Comparison of ENCODE assay signal across 9 cellular contexts in genomic region chr2:8004250-8004681, GRCh38.
DNase-seq lines count a peak whose midpoint lies in the region; ATAC-seq and TF ChIP-seq lines count a peak whose summit lies in the region.
"Had no signal": no experiment of that assay in that cellular context is flagged by ENCODE, and none has a peak within 500 bp of the region (broad histone marks: within the 10 kb centered on the region; RNA-seq: fewer than 3 reads in every experiment).

No MANE protein-coding gene starts in this region.

- no peak overlapping the region for H3K4me2 ChIP-seq in MM.1S (ENCODE audit: low read depth, low read length)

- peak; percentile 78 for DNase-seq in GM04504 (ENCODE audit: low read depth)
- peak; percentile 93 for DNase-seq in OCI-M1 (lab: John Stamatoyannopoulos, UW)
- peak; percentile 38 for DNase-seq in fibroblast of the conjunctiva (ENCODE audit: low read depth)
- no peak for DNase-seq in sciatic nerve (ENCODE audit: low spot score)
- DNase-seq in NK-92 (lab: John Stamatoyannopoulos, UW; ENCODE audit: unreplicated experiment): no peak
- no peak for DNase-seq in NCI-H2029 treated with DMSO at 0.1 percent for 48 hours (lab: John Stamatoyannopoulos, UW)
- DNase-seq in COLO668 (lab: John Stamatoyannopoulos, UW; ENCODE audit: unreplicated experiment): no peak
- DNase-seq in MM.1S: no peak
- DNase-seq: NCI-H526 had no signal

- no peak overlapping the region for H2AFZ ChIP-seq in MM.1S (ENCODE audit: low read length)

- no peaks in the 10 kb centered on the region for H3K27me3 ChIP-seq in MM.1S (replicated peaks; ENCODE audit: insufficient read depth, low read length)

- H3K79me2 ChIP-seq in MM.1S (ENCODE audit: low read length): no peaks in the 10 kb centered on the region

- no peaks in the 10 kb centered on the region for H4K20me1 ChIP-seq in MM.1S (ENCODE audit: insufficient read depth, low read length)

- H3K27ac ChIP-seq in MM.1S (ENCODE audit: low read length): no peak overlapping the region

- H3K9me3 ChIP-seq in MM.1S (replicated peaks; ENCODE audit: insufficient read depth, low read length): no peaks in the 10 kb centered on the region

- intact Hi-C loops in sciatic nerve (cut with DNase I): no loop called here

- no peak overlapping the region for H3K4me3 ChIP-seq in MM.1S (ENCODE audit: low read length)

- no peak overlapping the region for H3K9ac ChIP-seq in MM.1S (ENCODE audit: low read length)

- H3K9me2 ChIP-seq in MM.1S (replicated peaks; ENCODE audit: insufficient read depth, low read length): no peaks in the 10 kb centered on the region

- H3K36me3 ChIP-seq in MM.1S (replicated peaks; ENCODE audit: insufficient read depth, low read length): no peaks in the 10 kb centered on the region

- no peak for TF ChIP-seq CTCF in MM.1S (IDR thresholded peaks at IDR 0.05; ENCODE audit: low read length)

- H3F3A ChIP-seq in MM.1S (ENCODE audit: insufficient read depth, low read length): no peaks in the 10 kb centered on the region

- ATAC-seq in sciatic nerve: peak; percentile 92

- H3K4me1 ChIP-seq in MM.1S (ENCODE audit: low read length): 0 out of 2 replicates have a peak, but pooled peaks cover 8% of the 10 kb centered on the region

Comparison
In these comparisons a context has a peak if more than half of its experiments do, and no peak if none do; other contexts are left out.
1. DNase-seq: peak in GM04504 (single experiment), OCI-M1 (single experiment) and fibroblast of the conjunctiva (single experiment); none in sciatic nerve (single experiment), NK-92 (single experiment), NCI-H2029 treated with DMSO at 0.1 percent for 48 hours (single experiment), COLO668 (single experiment) and MM.1S (single experiment).